In the genomic region with DNA sequence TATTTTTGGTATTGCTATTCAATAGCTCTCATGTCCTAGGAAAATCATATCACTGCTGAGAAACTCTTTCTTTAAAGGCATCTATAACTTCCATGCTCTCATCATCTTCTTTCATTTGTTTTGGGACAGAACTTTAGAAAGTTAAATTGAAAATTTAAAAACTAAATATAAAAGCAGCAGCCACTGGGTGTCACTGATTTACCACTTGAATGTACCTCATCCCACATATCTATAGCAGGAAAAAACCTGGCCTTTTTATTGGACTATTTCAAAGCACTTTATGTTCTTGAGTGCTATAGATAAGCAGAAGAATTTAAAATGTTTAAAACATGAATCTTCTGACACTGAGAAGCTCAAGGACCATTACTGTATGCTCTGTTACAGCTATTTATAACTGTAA, we compare ENCODE assay signal across 1 cellular context.
TF ChIP-seq lines count a peak whose summit lies in the region.

No MANE protein-coding gene starts in this region.

TF ChIP-seq in GM23338, 12 proteins besides CTCF, POLR2A, EP300 and RAD21 (continued from another document):
- TF ChIP-seq, protein P1, sequence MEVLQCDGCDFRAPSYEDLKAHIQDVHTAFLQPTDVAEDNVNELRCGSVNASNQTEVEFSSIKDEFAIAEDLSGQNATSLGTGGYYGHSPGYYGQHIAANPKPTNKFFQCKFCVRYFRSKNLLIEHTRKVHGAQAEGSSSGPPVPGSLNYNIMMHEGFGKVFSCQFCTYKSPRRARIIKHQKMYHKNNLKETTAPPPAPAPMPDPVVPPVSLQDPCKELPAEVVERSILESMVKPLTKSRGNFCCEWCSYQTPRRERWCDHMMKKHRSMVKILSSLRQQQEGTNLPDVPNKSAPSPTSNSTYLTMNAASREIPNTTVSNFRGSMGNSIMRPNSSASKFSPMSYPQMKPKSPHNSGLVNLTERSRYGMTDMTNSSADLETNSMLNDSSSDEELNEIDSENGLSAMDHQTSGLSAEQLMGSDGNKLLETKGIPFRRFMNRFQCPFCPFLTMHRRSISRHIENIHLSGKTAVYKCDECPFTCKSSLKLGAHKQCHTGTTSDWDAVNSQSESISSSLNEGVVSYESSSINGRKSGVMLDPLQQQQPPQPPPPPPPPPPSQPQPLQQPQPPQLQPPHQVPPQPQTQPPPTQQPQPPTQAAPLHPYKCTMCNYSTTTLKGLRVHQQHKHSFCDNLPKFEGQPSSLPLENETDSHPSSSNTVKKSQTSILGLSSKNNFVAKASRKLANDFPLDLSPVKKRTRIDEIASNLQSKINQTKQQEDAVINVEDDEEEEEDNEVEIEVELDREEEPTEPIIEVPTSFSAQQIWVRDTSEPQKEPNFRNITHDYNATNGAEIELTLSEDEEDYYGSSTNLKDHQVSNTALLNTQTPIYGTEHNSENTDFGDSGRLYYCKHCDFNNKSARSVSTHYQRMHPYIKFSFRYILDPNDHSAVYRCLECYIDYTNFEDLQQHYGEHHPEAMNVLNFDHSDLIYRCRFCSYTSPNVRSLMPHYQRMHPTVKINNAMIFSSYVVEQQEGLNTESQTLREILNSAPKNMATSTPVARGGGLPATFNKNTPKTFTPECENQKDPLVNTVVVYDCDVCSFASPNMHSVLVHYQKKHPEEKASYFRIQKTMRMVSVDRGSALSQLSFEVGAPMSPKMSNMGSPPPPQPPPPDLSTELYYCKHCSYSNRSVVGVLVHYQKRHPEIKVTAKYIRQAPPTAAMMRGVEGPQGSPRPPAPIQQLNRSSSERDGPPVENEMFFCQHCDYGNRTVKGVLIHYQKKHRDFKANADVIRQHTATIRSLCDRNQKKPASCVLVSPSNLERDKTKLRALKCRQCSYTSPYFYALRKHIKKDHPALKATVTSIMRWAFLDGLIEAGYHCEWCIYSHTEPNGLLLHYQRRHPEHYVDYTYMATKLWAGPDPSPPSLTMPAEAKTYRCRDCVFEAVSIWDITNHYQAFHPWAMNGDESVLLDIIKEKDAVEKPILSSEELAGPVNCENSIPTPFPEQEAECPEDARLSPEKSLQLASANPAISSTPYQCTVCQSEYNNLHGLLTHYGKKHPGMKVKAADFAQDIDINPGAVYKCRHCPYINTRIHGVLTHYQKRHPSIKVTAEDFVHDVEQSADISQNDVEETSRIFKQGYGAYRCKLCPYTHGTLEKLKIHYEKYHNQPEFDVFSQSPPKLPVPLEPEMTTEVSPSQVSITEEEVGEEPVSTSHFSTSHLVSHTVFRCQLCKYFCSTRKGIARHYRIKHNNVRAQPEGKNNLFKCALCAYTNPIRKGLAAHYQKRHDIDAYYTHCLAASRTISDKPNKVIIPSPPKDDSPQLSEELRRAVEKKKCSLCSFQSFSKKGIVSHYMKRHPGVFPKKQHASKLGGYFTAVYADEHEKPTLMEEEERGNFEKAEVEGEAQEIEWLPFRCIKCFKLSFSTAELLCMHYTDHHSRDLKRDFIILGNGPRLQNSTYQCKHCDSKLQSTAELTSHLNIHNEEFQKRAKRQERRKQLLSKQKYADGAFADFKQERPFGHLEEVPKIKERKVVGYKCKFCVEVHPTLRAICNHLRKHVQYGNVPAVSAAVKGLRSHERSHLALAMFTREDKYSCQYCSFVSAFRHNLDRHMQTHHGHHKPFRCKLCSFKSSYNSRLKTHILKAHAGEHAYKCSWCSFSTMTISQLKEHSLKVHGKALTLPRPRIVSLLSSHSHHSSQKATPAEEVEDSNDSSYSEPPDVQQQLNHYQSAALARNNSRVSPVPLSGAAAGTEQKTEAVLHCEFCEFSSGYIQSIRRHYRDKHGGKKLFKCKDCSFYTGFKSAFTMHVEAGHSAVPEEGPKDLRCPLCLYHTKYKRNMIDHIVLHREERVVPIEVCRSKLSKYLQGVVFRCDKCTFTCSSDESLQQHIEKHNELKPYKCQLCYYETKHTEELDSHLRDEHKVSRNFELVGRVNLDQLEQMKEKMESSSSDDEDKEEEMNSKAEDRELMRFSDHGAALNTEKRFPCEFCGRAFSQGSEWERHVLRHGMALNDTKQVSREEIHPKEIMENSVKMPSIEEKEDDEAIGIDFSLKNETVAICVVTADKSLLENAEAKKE (CRISPR knock-in tag; IDR thresholded peaks at IDR 0.05), result no peak
- no peak for TF ChIP-seq ZNF331 (CRISPR knock-in tag; IDR thresholded peaks at IDR 0.05; ENCODE audit: low read depth)
TF ChIP-seq in GM23338: peak in this region for 0.
